ENCODE assay signal across 8 cellular contexts in genomic region chr9:6931913-6932312, GRCh38.
DNase-seq lines count a peak whose midpoint lies in the region; ATAC-seq and TF ChIP-seq lines count a peak whose summit lies in the region.

No MANE protein-coding gene starts in this region.

- H3K4me1 Mint-ChIP-seq in activated B cell treated with CpG ODN at 0.5 μM for 24 hours (peaks cover 53% of the 10 kb centered on the region), type B pancreatic cell (ENCODE audit: unreplicated experiment) (peaks cover 25% of the 10 kb centered on the region)

- peak overlapping the region; percentile 87 for H3K27ac ChIP-seq in right cardiac atrium (ENCODE audit: low read length)

- H3K9me3 ChIP-seq in right cardiac atrium (ENCODE audit: control insufficient read depth, low read length): no peaks in the 10 kb centered on the region

- H3K4me1 ChIP-seq in right cardiac atrium (ENCODE audit: control insufficient read depth, insufficient read depth, low read length): peaks cover 13% of the 10 kb centered on the region

- CTCF ChIA-PET in activated B cell treated with CpG ODN at 0.5 μM for 24 hours (lab: Charles Lee): interaction anchor here (0.7 kb wide), 1 partner anchor 105 kb away, joined by 3 read pairs; no protein-coding TSS in a partner anchor

- intact Hi-C loops in activated B cell treated with CpG ODN at 0.5 μM for 24 hours (cut with micrococcal nuclease) (loop anchor here (2.0 kb wide), 1 partner anchor 13 kb away; no protein-coding TSS in a partner anchor), right cardiac atrium (cut with DNase I) (no loop called here)

- POLR2A ChIA-PET in activated B cell treated with CpG ODN at 0.5 μM for 24 hours (lab: Charles Lee): interaction anchor here (0.7 to 1.3 kb wide), 2 partner anchors 21 to 105 kb away, joined by 3 read pairs; no protein-coding TSS in a partner anchor

- H3K9me3 Mint-ChIP-seq in activated B cell treated with CpG ODN at 0.5 μM for 24 hours (no peaks in the 10 kb centered on the region), type B pancreatic cell (peaks cover 7% of the 10 kb centered on the region)

- ATAC-seq in HG02852 (IDR thresholded peaks at IDR 0.05; ENCODE audit: unreplicated experiment) (peak; percentile 76), activated B cell treated with CpG ODN at 0.5 μM for 24 hours (ENCODE audit: low read depth) (peak; percentile 90), right cardiac atrium (peak; percentile 75 to 96)

- peaks cover 28% of the 10 kb centered on the region for H3K36me3 Mint-ChIP-seq in activated B cell treated with CpG ODN at 0.5 μM for 24 hours (ENCODE audit: low read depth)
- peaks cover 5% of the 10 kb centered on the region for H3K36me3 Mint-ChIP-seq in type B pancreatic cell

- H3K4me3 Mint-ChIP-seq in activated B cell treated with CpG ODN at 0.5 μM for 24 hours (no peak overlapping the region), type B pancreatic cell (no peak overlapping the region)

- DNase-seq in EH (ENCODE audit: low read depth): peak; percentile 70
- DNase-seq in activated B cell treated with CpG ODN at 0.5 μM for 24 hours: no peak
- peak in 2 of 3 donors; percentile 48 to 62 for DNase-seq in right cardiac atrium
- no peak for DNase-seq in type B pancreatic cell (ENCODE audit: extremely low spot score, unreplicated experiment)
- no peak for DNase-seq in GM10266 (ENCODE audit: extremely low spot score)
- no peak for DNase-seq in GM13977 (ENCODE audit: low spot score)
- no peak for DNase-seq in UCSD-AML1 (lab: John Stamatoyannopoulos, UW; ENCODE audit: unreplicated experiment)

- H3K27ac Mint-ChIP-seq in activated B cell treated with CpG ODN at 0.5 μM for 24 hours (peak overlapping the region; percentile 70), type B pancreatic cell (peak overlapping the region; percentile 59)

- in situ Hi-C loops in GM13977 (cut with MboI; ENCODE audit: low pct_unique_long_range_greater_than_20kb, low sequenced_read_pairs, unreplicated experiment): no loop called here

- TF ChIP-seq CTCF in activated B cell treated with CpG ODN at 0.5 μM for 24 hours (IDR thresholded peaks at IDR 0.05) (no peak), type B pancreatic cell (conservative IDR thresholded peaks at IDR 0.05) (no peak), GM10266 (IDR thresholded peaks at IDR 0.05; ENCODE audit: control insufficient read depth, insufficient read depth, low read depth, missing control alignments) (no peak), GM13977 (IDR thresholded peaks at IDR 0.05; ENCODE audit: extremely low read depth, insufficient read depth, missing control alignments) (no peak)

- no peaks in the 10 kb centered on the region for H3K27me3 ChIP-seq in right cardiac atrium (ENCODE audit: control insufficient read depth, insufficient read depth)

- no peak overlapping the region for H3K4me3 ChIP-seq in right cardiac atrium (ENCODE audit: low read length)

- H3K27me3 Mint-ChIP-seq in activated B cell treated with CpG ODN at 0.5 μM for 24 hours (no peaks in the 10 kb centered on the region), type B pancreatic cell (no peaks in the 10 kb centered on the region)

- 59% methylated on average over 4 of the region's 4 CpGs for WGBS in right cardiac atrium

Comparison
In these comparisons a context has a peak if more than half of its experiments do, and no peak if none do; other contexts are left out.
1. DNase-seq: peak in EH (single experiment) and right cardiac atrium (2 of 3); none in activated B cell treated with CpG ODN at 0.5 μM for 24 hours (single experiment), type B pancreatic cell (single experiment), GM10266 (single experiment), GM13977 (single experiment) and UCSD-AML1 (single experiment).
2. Peak in every context shown above with its lines, with median percentiles within 50 percentile points of each other: ATAC-seq.